Comparison of ENCODE assay signal across 22 cellular contexts in the genomic region with DNA sequence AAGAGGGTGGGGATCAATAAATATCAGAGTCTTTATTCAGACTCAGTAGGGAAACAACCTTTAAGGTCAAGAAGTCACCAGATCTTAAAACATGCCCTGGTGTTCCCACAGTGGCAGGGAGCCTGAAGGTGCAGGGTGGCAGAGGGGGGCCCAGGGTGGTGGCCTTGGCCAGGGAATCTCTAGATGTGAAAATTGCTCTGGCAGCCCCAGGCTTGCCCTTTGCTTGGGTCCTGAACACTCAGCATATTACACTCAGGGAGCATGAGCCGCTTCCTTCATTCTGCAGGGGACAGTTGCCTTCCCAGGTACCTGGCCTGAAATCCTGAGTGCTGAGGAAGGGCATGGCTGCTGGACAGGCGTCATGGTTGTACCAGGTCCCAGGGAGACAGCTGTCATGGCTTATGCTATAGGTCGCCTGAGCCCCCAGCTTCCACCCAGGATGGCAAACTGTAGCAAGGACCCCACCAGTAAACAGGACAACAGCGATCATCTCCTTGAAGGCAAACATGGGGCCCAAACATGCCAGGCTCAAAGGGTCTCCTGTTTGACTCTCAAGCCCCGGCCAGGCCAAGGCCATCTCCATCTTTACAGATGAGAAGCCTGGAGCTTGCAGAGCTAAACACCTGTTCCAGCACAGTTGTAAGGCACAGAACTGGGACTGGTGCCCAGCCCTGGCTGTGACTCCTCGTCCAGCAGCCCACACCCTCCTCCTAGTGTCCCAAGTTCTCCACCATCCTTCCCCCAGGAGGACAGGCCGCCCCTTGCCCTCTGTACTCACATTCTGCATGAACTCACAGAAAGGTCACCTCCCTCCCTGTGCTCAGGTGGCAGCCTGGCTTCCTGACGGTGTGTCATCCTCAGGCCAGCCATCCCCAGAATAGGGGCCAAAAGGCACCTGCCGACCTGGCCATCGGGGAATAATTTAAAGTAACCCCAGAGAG. TPM values are rescaled to one million over a fixed set of nuclear protein-coding genes. Genes with fewer than 3 reads are reported as not detected.
"Had no signal": no experiment of that assay in that cellular context is flagged by ENCODE, and none has a peak within 500 bp of the region (broad histone marks: within the 10 kb centered on the region; RNA-seq: fewer than 3 reads in every experiment).

No MANE protein-coding gene starts in this region.

- H3K4me3 ChIP-seq: adrenal gland, heart right ventricle, left lung, suprapubic skin, upper lobe of right lung had no signal

- H3K9me3 Mint-ChIP-seq: activated B cell treated with CpG ODN at 0.5 μM for 24 hours; activated CD4-positive, alpha-beta T cell treated with anti-CD3 and anti-CD28 coated beads, Interleukin-2, amount 10 ng/mL, durations not matched to agents 7 days and 5 days; activated T-helper 2 cell treated with anti-CD3 and anti-CD28 coated beads, Interferon-gamma antibody, Interleukin-2, Interleukin-4, amounts not matched to agents 10 μg/mL and 5 μg/mL and 100 μg/mL, durations not matched to agents 14 hours and 24 hours and 36 hours; memory B cell; stimulated activated naive CD8-positive, alpha-beta T cell treated with anti-CD3 and anti-CD28 coated beads, Interleukin-15, Interleukin-2, amounts not matched to agents 100 ng/mL and 50 ng/mL, for 24 hours had no signal

- ATAC-seq: heart right ventricle, left lung, right cardiac atrium had no signal

- H3K27ac Mint-ChIP-seq: activated B cell treated with CpG ODN at 0.5 μM for 24 hours; activated CD4-positive, alpha-beta T cell treated with anti-CD3 and anti-CD28 coated beads, Interleukin-2, amount 10 ng/mL, durations not matched to agents 7 days and 5 days; activated T-helper 2 cell treated with anti-CD3 and anti-CD28 coated beads, Interferon-gamma antibody, Interleukin-2, Interleukin-4, amounts not matched to agents 10 μg/mL and 5 μg/mL and 100 μg/mL, durations not matched to agents 14 hours and 24 hours and 36 hours; endodermal cell; memory B cell; nephron; progenitor cell of endocrine pancreas; stimulated activated naive CD8-positive, alpha-beta T cell treated with anti-CD3 and anti-CD28 coated beads, Interleukin-15, Interleukin-2, amounts not matched to agents 100 ng/mL and 50 ng/mL, for 24 hours had no signal

- H3K4me3 Mint-ChIP-seq: activated B cell treated with CpG ODN at 0.5 μM for 24 hours; activated CD4-positive, alpha-beta T cell treated with anti-CD3 and anti-CD28 coated beads, Interleukin-2, amount 10 ng/mL, durations not matched to agents 7 days and 5 days; endodermal cell; memory B cell; nephron; stimulated activated naive CD8-positive, alpha-beta T cell treated with anti-CD3 and anti-CD28 coated beads, Interleukin-15, Interleukin-2, amounts not matched to agents 100 ng/mL and 50 ng/mL, for 24 hours had no signal

- H3K36me3 Mint-ChIP-seq: memory B cell had no signal

- H3K4me1 Mint-ChIP-seq: activated B cell treated with CpG ODN at 0.5 μM for 24 hours; activated CD4-positive, alpha-beta T cell treated with anti-CD3 and anti-CD28 coated beads, Interleukin-2, amount 10 ng/mL, durations not matched to agents 7 days and 5 days; endodermal cell; memory B cell had no signal

- H3K27me3 ChIP-seq: upper lobe of right lung had no signal

- H3K27ac ChIP-seq: adrenal gland, heart right ventricle, left lung, suprapubic skin, upper lobe of right lung had no signal

- H3K4me1 ChIP-seq: adrenal gland, heart right ventricle, left lung, suprapubic skin, upper lobe of right lung had no signal

- H3K9me3 ChIP-seq: adrenal gland, heart right ventricle, left lung, suprapubic skin, upper lobe of right lung had no signal

- H3K36me3 ChIP-seq: adrenal gland, heart right ventricle, left lung, suprapubic skin, upper lobe of right lung had no signal

- DNase-seq: activated B cell treated with CpG ODN at 0.5 μM for 24 hours; activated CD4-positive, alpha-beta T cell treated with anti-CD3 and anti-CD28 coated beads, Interleukin-2, amount 10 ng/mL, durations not matched to agents 7 days and 5 days; activated naive CD4-positive, alpha-beta T cell treated with anti-CD3 and anti-CD28 coated beads, Interleukin-2, amount 50 U/mL, for 16 hours; endodermal cell; heart right ventricle; left lung; occipital lobe; right cardiac atrium; SW 1271; upper lobe of right lung had no signal

RNA-seq across cellular contexts. Expression of a gene that starts 14.6 kb away (rescaled TPM):
- total RNA-seq: activated B cell treated with CpG ODN at 0.5 μM for 24 hours; activated CD4-positive, alpha-beta T cell treated with anti-CD3 and anti-CD28 coated beads, Interleukin-2, amount 10 ng/mL, durations not matched to agents 7 days and 5 days; chondrocyte; dermis microvascular lymphatic vessel endothelial cell; endodermal cell; epithelial cell of proximal tubule; left lung; progenitor cell of endocrine pancreas; right cardiac atrium; suprapubic skin; T-helper 2 cell treated with Interferon-gamma antibody and Interleukin-4, amounts not matched to agents 100 ng/mL and 5 ng/mL, for 36 hours; upper lobe of right lung had no signal
- polyA plus RNA-seq: right cardiac atrium had no signal

RNA-seq across cellular contexts. Expression of a gene that starts 14.8 kb away (rescaled TPM):
- total RNA-seq: activated B cell treated with CpG ODN at 0.5 μM for 24 hours; activated CD4-positive, alpha-beta T cell treated with anti-CD3 and anti-CD28 coated beads, Interleukin-2, amount 10 ng/mL, durations not matched to agents 7 days and 5 days; chondrocyte; dermis microvascular lymphatic vessel endothelial cell; endodermal cell; epithelial cell of proximal tubule; frontal cortex; left lung; progenitor cell of endocrine pancreas; right cardiac atrium; suprapubic skin; T-helper 2 cell treated with Interferon-gamma antibody and Interleukin-4, amounts not matched to agents 100 ng/mL and 5 ng/mL, for 36 hours; upper lobe of right lung had no signal
- polyA plus RNA-seq: heart right ventricle, right cardiac atrium had no signal
